In the genomic region with DNA sequence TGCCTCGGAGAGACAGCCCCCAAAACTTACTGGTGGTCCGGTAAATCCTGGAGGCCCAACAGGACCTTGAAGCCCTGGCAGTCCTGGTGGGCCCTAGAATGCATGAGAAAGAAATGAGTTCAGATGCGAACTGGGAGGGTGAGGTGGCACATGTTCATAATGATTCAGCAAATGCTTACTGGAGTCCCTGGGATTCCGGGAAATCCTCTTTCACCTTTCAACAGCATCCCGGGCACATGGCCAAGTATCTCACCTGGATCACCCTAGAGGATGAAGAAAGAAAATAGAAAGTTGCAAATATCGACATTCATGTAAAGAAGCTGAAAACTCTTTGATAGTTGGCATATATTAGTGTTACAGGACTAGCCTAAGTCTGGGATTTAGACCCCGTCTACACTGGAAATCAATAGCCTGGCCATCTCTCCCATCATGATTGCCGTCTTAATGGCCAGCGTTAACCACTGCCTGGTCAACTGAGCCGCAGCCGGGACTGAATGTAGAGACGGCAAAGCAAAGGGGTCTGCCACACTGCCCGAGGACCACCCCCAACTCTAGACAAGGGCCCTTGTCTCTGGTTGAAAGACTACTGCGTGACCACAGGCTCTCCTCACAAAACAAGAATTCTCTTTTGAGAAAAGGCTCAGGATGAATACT, we compare ENCODE assay signal across 1 cellular context.
TF ChIP-seq lines count a peak whose summit lies in the region.

No MANE protein-coding gene starts in this region.

TF ChIP-seq in HepG2, 621 proteins besides CTCF, POLR2A, EP300 and RAD21 (continued from another document):
- TF ChIP-seq, protein P1, sequence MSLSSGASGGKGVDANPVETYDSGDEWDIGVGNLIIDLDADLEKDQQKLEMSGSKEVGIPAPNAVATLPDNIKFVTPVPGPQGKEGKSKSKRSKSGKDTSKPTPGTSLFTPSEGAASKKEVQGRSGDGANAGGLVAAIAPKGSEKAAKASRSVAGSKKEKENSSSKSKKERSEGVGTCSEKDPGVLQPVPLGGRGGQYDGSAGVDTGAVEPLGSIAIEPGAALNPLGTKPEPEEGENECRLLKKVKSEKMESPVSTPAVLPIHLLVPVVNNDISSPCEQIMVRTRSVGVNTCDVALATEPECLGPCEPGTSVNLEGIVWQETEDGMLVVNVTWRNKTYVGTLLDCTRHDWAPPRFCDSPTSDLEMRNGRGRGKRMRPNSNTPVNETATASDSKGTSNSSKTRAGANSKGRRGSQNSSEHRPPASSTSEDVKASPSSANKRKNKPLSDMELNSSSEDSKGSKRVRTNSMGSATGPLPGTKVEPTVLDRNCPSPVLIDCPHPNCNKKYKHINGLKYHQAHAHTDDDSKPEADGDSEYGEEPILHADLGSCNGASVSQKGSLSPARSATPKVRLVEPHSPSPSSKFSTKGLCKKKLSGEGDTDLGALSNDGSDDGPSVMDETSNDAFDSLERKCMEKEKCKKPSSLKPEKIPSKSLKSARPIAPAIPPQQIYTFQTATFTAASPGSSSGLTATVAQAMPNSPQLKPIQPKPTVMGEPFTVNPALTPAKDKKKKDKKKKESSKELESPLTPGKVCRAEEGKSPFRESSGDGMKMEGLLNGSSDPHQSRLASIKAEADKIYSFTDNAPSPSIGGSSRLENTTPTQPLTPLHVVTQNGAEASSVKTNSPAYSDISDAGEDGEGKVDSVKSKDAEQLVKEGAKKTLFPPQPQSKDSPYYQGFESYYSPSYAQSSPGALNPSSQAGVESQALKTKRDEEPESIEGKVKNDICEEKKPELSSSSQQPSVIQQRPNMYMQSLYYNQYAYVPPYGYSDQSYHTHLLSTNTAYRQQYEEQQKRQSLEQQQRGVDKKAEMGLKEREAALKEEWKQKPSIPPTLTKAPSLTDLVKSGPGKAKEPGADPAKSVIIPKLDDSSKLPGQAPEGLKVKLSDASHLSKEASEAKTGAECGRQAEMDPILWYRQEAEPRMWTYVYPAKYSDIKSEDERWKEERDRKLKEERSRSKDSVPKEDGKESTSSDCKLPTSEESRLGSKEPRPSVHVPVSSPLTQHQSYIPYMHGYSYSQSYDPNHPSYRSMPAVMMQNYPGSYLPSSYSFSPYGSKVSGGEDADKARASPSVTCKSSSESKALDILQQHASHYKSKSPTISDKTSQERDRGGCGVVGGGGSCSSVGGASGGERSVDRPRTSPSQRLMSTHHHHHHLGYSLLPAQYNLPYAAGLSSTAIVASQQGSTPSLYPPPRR (CRISPR knock-in tag; IDR thresholded peaks at IDR 0.05; ENCODE audit: borderline replicate concordance), result no peak
- TF ChIP-seq ZNF383 (CRISPR knock-in tag; IDR thresholded peaks at IDR 0.05; ENCODE audit: borderline replicate concordance) (no peak), ZNF337 (CRISPR knock-in tag; IDR thresholded peaks at IDR 0.05; ENCODE audit: borderline replicate concordance, low read depth) (no peak)
